In genomic region chr1:103123321-103123720, GRCh38 we compare ENCODE assay signal across 22 cellular contexts. TPM values are rescaled to one million over a fixed set of nuclear protein-coding genes. Genes with fewer than 3 reads are reported as not detected.
"Had no signal": no experiment of that assay in that cellular context is flagged by ENCODE, and none has a peak within 500 bp of the region (broad histone marks: within the 10 kb centered on the region; RNA-seq: fewer than 3 reads in every experiment).

No MANE protein-coding gene starts in this region.

- H3K9me3 ChIP-seq: colonic mucosa, esophagus squamous epithelium, gastrocnemius medialis, left lung, lower lobe of right lung, mucosa of descending colon had no signal

- H3K27me3 ChIP-seq: colonic mucosa, esophagus squamous epithelium, gastrocnemius medialis, heart right ventricle, left lung had no signal

- H3K4me1 ChIP-seq: colonic mucosa, esophagus squamous epithelium, gastrocnemius medialis, heart right ventricle, left lung, lower lobe of right lung had no signal

- DNase-seq: colonic mucosa; cortex of kidney; effector CD8-positive, alpha-beta T cell; effector memory CD8-positive, alpha-beta T cell; endodermal cell; erythroblast; esophagus squamous epithelium; foreskin melanocyte; gastrocnemius medialis; glutamatergic neuron; head of caudate nucleus; heart right ventricle; hippocampal formation; left cardiac atrium; left lung; left ventricle myocardium superior; lower lobe of right lung; mesenchymal stem cell; mucosa of descending colon had no signal

- ATAC-seq: effector memory CD8-positive, alpha-beta T cell; esophagus mucosa; gastrocnemius medialis; heart right ventricle; left cardiac atrium; left lung; left ventricle myocardium superior; lower lobe of right lung; mucosa of descending colon had no signal

- H3K36me3 ChIP-seq: colonic mucosa, esophagus squamous epithelium, gastrocnemius medialis, heart right ventricle, left lung, lower lobe of right lung had no signal

- H3K4me3 ChIP-seq: colonic mucosa, esophagus squamous epithelium, gastrocnemius medialis, heart right ventricle, left lung, lower lobe of right lung, mucosa of descending colon had no signal

- H3K27ac ChIP-seq: colonic mucosa, epithelial cell of prostate, esophagus squamous epithelium, gastrocnemius medialis, heart right ventricle, left lung, lower lobe of right lung had no signal

RNA-seq across cellular contexts. Expression of gene COL11A1, which starts 15.0 kb away (rescaled TPM):
- total RNA-seq: esophagus mucosa, esophagus squamous epithelium, lung microvascular endothelial cell had no signal
- polyA plus RNA-seq: heart right ventricle had no signal
